Comparison of ENCODE assay signal across 8 cellular contexts in the genomic region with DNA sequence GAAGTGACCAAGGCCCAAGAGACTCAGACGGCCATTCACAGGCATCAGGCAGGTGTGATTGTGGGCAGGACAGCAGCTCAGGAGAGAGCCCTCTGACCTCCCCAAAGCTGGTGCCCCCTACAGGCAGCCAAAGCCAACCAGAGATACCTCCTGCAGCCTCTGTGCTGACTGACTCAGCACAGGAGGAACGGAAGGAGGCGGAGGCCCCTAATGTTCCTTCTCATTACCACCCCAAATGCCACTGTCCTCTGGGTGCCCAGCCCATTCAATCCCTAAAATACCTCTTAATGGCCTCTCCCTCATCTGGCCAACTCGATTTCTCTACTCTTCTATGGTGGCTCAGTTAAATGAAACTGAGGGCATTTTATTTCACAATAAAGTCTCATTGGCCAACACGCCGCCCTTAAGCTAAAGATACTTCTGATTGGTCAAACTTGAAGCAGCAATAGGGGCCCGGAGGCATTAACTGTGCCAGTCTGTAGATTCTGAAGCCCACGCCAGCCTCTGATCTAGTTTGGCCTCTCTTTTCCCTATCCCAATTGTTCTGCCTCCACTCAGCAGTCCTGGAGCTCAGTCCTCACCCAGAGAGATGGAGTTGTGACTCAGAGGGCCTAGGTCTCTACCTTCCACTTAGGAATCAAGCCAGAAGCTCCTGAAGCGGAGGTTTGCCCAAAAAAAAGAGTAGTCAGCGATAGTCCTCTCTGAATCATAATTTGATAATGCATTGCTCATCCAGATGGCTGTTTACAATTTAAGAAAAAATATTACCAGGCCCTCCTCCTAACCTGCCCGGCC. TPM values are rescaled to one million over a fixed set of nuclear protein-coding genes. Genes with fewer than 3 reads are reported as not detected.
DNase-seq lines count a peak whose midpoint lies in the region; ATAC-seq and TF ChIP-seq lines count a peak whose summit lies in the region.

No MANE protein-coding gene starts in this region.

- peak; percentile 17 to 40 for DNase-seq in cardiac muscle cell (ENCODE audit: low read depth in 1 of 2, low spot score in 1 of 2)
- no peak for DNase-seq in Right ventricle myocardium superior
- peak; percentile 32 to 62 for DNase-seq in NCI-H526 (lab: John Stamatoyannopoulos, UW)
- DNase-seq in activated T-helper 1 cell treated with Interleukin-2 at 50 U/mL for 16 hours (ENCODE audit: low read depth) = peak; percentile 38
- peak; percentile 60 for DNase-seq in glomerular visceral epithelial cell (ENCODE audit: extremely low spot score)
- peak in 1 of 2 donors; percentile 72 for DNase-seq in gastrocnemius medialis
- no peak for DNase-seq in cerebellar nuclear complex (lab: John Stamatoyannopoulos, UW)

- TF ChIP-seq CTCF in cardiac muscle cell (IDR thresholded peaks at IDR 0.05; ENCODE audit: low read depth, low read length) (peak; percentile 51), gastrocnemius medialis (IDR thresholded peaks at IDR 0.05 in 4 of 5, conservative IDR thresholded peaks at IDR 0.05 in 1 of 5) (peak; percentile 26 to 54 (median 46))

- H3K27ac ChIP-seq in cardiac muscle cell = peak overlapping the region; percentile 94
- peak overlapping the region; percentile 93 to 97 (median 96) for H3K27ac ChIP-seq in gastrocnemius medialis

- intact Hi-C loops in Right ventricle myocardium superior (cut with DNase I) = loop anchor here (5.0 kb wide), 2 partner anchors 182 to 482 kb away; a partner anchor contains a TSS
- intact Hi-C loops in gastrocnemius medialis (cut with DNase I; ENCODE audit: low total_unique reads) = loop anchor here (5.0 kb wide), 1 partner anchor 637 kb away; no protein-coding TSS in a partner anchor

- H3K9me3 ChIP-seq in cardiac muscle cell (ENCODE audit: low read depth) (no peaks in the 10 kb centered on the region), gastrocnemius medialis (no peaks in the 10 kb centered on the region)

- H3K4me1 ChIP-seq in cardiac muscle cell (ENCODE audit: low read depth) (peaks cover 9% of the 10 kb centered on the region), gastrocnemius medialis (peaks cover 64 to 70% of the 10 kb centered on the region in 2 donors)

- peak overlapping the region; percentile 73 for H3K4me3 ChIP-seq in cardiac muscle cell
- H3K4me3 ChIP-seq in gastrocnemius medialis = peak overlapping the region; percentile 63 to 85 (median 72)

- H3K36me3 ChIP-seq in cardiac muscle cell = peaks cover 16% of the 10 kb centered on the region
- peaks cover 0 to 24% of the 10 kb centered on the region in 2 donors for H3K36me3 ChIP-seq in gastrocnemius medialis

- ATAC-seq in Right ventricle myocardium superior (ENCODE audit: poor library complexity) (no peak), HG02642 (IDR thresholded peaks at IDR 0.05; ENCODE audit: poor library complexity, unreplicated experiment) (peak; percentile 40), gastrocnemius medialis (no peak)

- H3K27me3 ChIP-seq in cardiac muscle cell (no peaks in the 10 kb centered on the region), gastrocnemius medialis (no peaks in the 10 kb centered on the region)

- peak; percentile 32 to 49 for TF ChIP-seq POLR2A in gastrocnemius medialis (IDR thresholded peaks at IDR 0.05)

- in situ Hi-C loops in gastrocnemius medialis (cut with MboI; ENCODE audit: low sequenced_read_pairs in 4 of 4) = no loop called here

RNA-seq across cellular contexts. Expression of a gene that starts 1.2 kb away (rescaled TPM):
- total RNA-seq in cardiac muscle cell (45.9 and 68.9 TPM in 2 replicates), Right ventricle myocardium superior (28.9 TPM), gastrocnemius medialis (10 to 100 TPM; 11.8 to 51.5 (median 20.4) TPM)
- 35.5 and 43.3 TPM in 2 replicates for polyA plus RNA-seq in cardiac muscle cell

RNA-seq across cellular contexts. Expression of a gene that starts 21.5 kb away (rescaled TPM):
- not detected in 2 replicates for total RNA-seq in cardiac muscle cell
- 9.4 and 10.4 TPM in 2 replicates for polyA plus RNA-seq in cardiac muscle cell
- total RNA-seq in Right ventricle myocardium superior = 22.8 TPM
- 100 to 1,000 TPM; 116 to 179 (median 145) TPM for total RNA-seq in gastrocnemius medialis

RNA-seq across cellular contexts. Expression of a gene that starts 42.0 kb away (rescaled TPM):
- 16.2 and 16.7 TPM in 2 replicates for total RNA-seq in cardiac muscle cell
- polyA plus RNA-seq in cardiac muscle cell = 13.3 and 13.6 TPM in 2 replicates
- total RNA-seq in Right ventricle myocardium superior = 5.1 TPM
- total RNA-seq in gastrocnemius medialis = 1 to 10 TPM; 3.6 to 8.0 (median 6.4) TPM

Comparison
In these comparisons a context has a peak if more than half of its experiments do, and no peak if none do; other contexts are left out.
1. DNase-seq: peak in cardiac muscle cell (2 of 2), NCI-H526 (2 of 2), activated T-helper 1 cell treated with Interleukin-2 at 50 U/mL for 16 hours (single experiment) and glomerular visceral epithelial cell (single experiment); none in Right ventricle myocardium superior (single experiment) and cerebellar nuclear complex (0 of 2).
2. RNA of a gene that starts 21.5 kb away (total RNA-seq): 116 to 179 TPM in gastrocnemius medialis and 22.8 TPM in Right ventricle myocardium superior (single experiment); not detected in cardiac muscle cell; every median in the first group is over 10 times any median in the second.